In the genomic region with DNA sequence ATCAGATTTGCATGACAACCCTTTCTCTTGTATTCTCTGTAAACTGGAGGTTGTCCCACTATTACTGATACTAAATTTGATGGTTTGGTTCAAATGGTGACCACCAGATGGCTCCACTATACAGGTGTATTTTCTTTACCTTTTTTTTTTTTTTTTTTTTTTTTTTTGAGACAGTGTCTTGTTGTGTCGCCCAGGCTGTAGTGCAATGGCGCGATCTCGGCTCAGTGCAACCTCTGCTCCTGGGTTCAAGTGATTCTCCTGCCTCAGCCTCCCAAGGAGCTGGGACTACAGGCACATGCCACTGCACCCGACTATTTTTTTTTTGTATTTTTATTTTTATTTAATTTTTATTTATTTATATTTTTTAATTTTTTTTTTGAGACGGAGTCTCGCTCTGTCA, we compare ENCODE assay signal across 8 cellular contexts. TPM values are rescaled to one million over a fixed set of nuclear protein-coding genes. Genes with fewer than 3 reads are reported as not detected.
DNase-seq lines count a peak whose midpoint lies in the region; ATAC-seq and TF ChIP-seq lines count a peak whose summit lies in the region.

No MANE protein-coding gene starts in this region.

- TF ChIP-seq CTCF in PC-3 (conservative IDR thresholded peaks at IDR 0.05; ENCODE audit: low read depth, low read length) (peak; percentile 50; the same call in 1 of the 2 replicates), colonic mucosa (IDR thresholded peaks at IDR 0.05) (peak; percentile 44), osteoblast (IDR thresholded peaks at IDR 0.05; ENCODE audit: extremely low read depth, low read depth, low read length) (peak; percentile 42)

- H2AFZ ChIP-seq in PC-3 (ENCODE audit: low read length), result no peak overlapping the region
- H2AFZ ChIP-seq in osteoblast (ENCODE audit: low read length), result no peak overlapping the region

- CTCF ChIA-PET in PC-3 (lab: Charles Lee), result no interaction called here

- H3K4me2 ChIP-seq in PC-3 (ENCODE audit: low read length) (no peak overlapping the region), osteoblast (ENCODE audit: insufficient read depth, low read length) (no peak overlapping the region)

- ATAC-seq in GM18870 (IDR thresholded peaks at IDR 0.05; ENCODE audit: unreplicated experiment) (peak; percentile 44), PC-3 (no peak), HG02970 (IDR thresholded peaks at IDR 0.05; ENCODE audit: low FRiP score, unreplicated experiment) (no peak)

- no peaks in the 10 kb centered on the region for H3F3A ChIP-seq in PC-3 (ENCODE audit: low read length, unreplicated experiment)

- H3K9ac ChIP-seq in PC-3 (ENCODE audit: low read length) (no peak overlapping the region), colonic mucosa (ENCODE audit: low read depth in 2 of 2, low read length in 2 of 2) (no peak overlapping the region)

- H3K79me2 ChIP-seq in PC-3 (ENCODE audit: low read length) (peaks cover 44% of the 10 kb centered on the region), osteoblast (ENCODE audit: insufficient read depth, low read length) (peaks cover 54% of the 10 kb centered on the region)

- POLR2A ChIA-PET in PC-3 (lab: Charles Lee; ENCODE audit: unreplicated experiment), result no interaction called here

- in situ Hi-C loops in Caki2 (cut with HindIII; ENCODE audit: low pct_unique_long_range_greater_than_20kb, low sequenced_read_pairs), result no loop called here

- BruUV-seq in PC-3 (replicated peaks; lab: Mats Ljungman, UMichigan), result no TSS peak

- H3K36me3 ChIP-seq in PC-3 (ENCODE audit: low read depth, low read length), result no peaks in the 10 kb centered on the region
- no peaks in the 10 kb centered on the region for H3K36me3 ChIP-seq in colonic mucosa
- peaks cover 3% of the 10 kb centered on the region for H3K36me3 ChIP-seq in osteoblast (ENCODE audit: insufficient read depth, low read length)

- H4K20me1 ChIP-seq in PC-3 (ENCODE audit: low read length) (no peaks in the 10 kb centered on the region), osteoblast (ENCODE audit: insufficient read depth, low read length) (no peaks in the 10 kb centered on the region)

- H3K4me3 ChIP-seq in PC-3 (ENCODE audit: low read length) (no peak overlapping the region), colonic mucosa (no peak overlapping the region), osteoblast (ENCODE audit: insufficient read depth, low read length) (no peak overlapping the region)

- H3K27me3 ChIP-seq in PC-3 (ENCODE audit: low read length) (no peaks in the 10 kb centered on the region), colonic mucosa (no peaks in the 10 kb centered on the region), osteoblast (ENCODE audit: insufficient read depth, low read length) (no peaks in the 10 kb centered on the region)

- no peaks in the 10 kb centered on the region for H3K9me2 ChIP-seq in PC-3 (replicated peaks; ENCODE audit: low read length)

- H3K27ac ChIP-seq in PC-3 (ENCODE audit: low read length) (no peak overlapping the region), colonic mucosa (no peak overlapping the region), osteoblast (ENCODE audit: low read depth, low read length) (no peak overlapping the region)

- intact Hi-C loops in PC-3 (cut with micrococcal nuclease), result no loop called here
- intact Hi-C loops in colonic mucosa (cut with DNase I), result no loop called here

- H3K9me3 ChIP-seq in PC-3 (ENCODE audit: low read length) (no peaks in the 10 kb centered on the region), colonic mucosa (no peaks in the 10 kb centered on the region), osteoblast (ENCODE audit: low read depth, low read length) (no peaks in the 10 kb centered on the region)

- peaks cover 12% of the 10 kb centered on the region for H3K4me1 ChIP-seq in PC-3 (ENCODE audit: insufficient read depth, low read length)
- H3K4me1 ChIP-seq in colonic mucosa, result peaks cover under 1% of the 10 kb centered on the region
- H3K4me1 ChIP-seq in osteoblast (ENCODE audit: insufficient read depth, low read length), result peaks cover 23% of the 10 kb centered on the region

- DNase-seq in Caki2 (ENCODE audit: low read depth) (peak; percentile 58), PC-3 (peak; percentile 59), colonic mucosa (peak; percentile 49), osteoblast (ENCODE audit: insufficient read length, low spot score, missing footprints) (no peak), islet precursor cell (no peak), OCI-M2 (lab: John Stamatoyannopoulos, UW; ENCODE audit: unreplicated experiment) (no peak)

RNA-seq across cellular contexts. Expression of a gene that starts 6.6 kb away (rescaled TPM):
- total RNA-seq in Caki2 (2014; rRNA removed; shearing (Covaris generic); ENCODE audit: low replicate concordance), result 55.5 and 61.5 TPM in 2 replicates
- total RNA-seq in PC-3 (2014; rRNA removed) (50.8 and 54.5 TPM in 2 replicates), colonic mucosa (10 to 100 TPM; 73.7 to 84.1 TPM), osteoblast (109 and 119 TPM in 2 replicates)

RNA-seq across cellular contexts. Expression of a gene that starts 27.7 kb away (rescaled TPM):
- total RNA-seq in Caki2 (2014; rRNA removed; shearing (Covaris generic); ENCODE audit: low replicate concordance), result 30.8 and 32.6 TPM in 2 replicates
- 69.5 and 78.2 TPM in 2 replicates for total RNA-seq in PC-3 (2014; rRNA removed)
- total RNA-seq in colonic mucosa, result 100 to 1,000 TPM; 199 to 365 TPM
- total RNA-seq in osteoblast, result 294 and 544 TPM in 2 replicates

RNA-seq across cellular contexts. Expression of a gene that starts 41.1 kb away (rescaled TPM):
- total RNA-seq in Caki2 (2014; rRNA removed; shearing (Covaris generic); ENCODE audit: low replicate concordance), result 18.8 and 21.0 TPM in 2 replicates
- total RNA-seq in PC-3 (2014; rRNA removed) (29.0 and 36.0 TPM in 2 replicates), colonic mucosa (100 to 1,000 TPM in 1 of 2 donors, 10 to 100 TPM in 1; 59.8 to 126 TPM), osteoblast (41.6 and 53.6 TPM in 2 replicates)

Comparison
In these comparisons a context has a peak if more than half of its experiments do, and no peak if none do; other contexts are left out.
1. DNase-seq: peak in Caki2 (single experiment), PC-3 (single experiment) and colonic mucosa (single experiment); none in osteoblast (single experiment), islet precursor cell (single experiment) and OCI-M2 (single experiment).
2. Peak in every context shown above with its lines, with median percentiles within 50 percentile points of each other: CTCF ChIP-seq.